In the genomic region with DNA sequence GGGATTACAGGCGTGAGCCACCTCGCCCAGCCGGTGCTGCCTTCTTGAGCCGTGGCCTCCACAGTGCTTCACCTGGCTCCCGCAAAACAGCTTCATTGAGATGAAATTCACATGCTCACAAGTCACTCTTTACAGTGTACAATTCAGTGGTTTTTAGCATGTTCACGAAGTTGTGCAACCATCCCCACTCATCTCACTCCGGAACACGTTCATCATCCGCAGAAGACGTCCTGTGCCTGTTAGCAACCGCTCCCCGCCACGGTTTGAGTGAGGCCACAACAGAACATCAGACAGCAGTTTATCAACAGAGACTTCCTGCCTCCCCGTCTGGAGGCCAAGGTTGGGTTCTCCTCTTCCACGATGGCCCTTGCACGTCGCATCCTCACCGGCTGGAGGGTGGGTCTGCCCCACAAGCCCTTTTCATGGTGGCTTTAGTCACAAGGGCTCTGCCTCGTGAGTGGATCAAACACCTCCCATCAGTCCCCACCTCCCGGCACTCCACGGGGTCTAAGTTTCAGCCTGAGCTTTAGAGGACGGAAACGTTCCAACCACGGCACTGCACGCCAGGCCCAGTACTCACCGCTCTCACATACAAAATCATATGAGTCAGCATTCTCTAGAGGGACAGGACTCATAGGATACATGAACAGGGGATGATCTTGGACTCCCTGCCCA, we compare ENCODE assay signal across 8 cellular contexts. TPM values are rescaled to one million over a fixed set of nuclear protein-coding genes. Genes with fewer than 3 reads are reported as not detected.
DNase-seq lines count a peak whose midpoint lies in the region; ATAC-seq and TF ChIP-seq lines count a peak whose summit lies in the region.

No MANE protein-coding gene starts in this region.

- DNase-seq in SIG-M5 treated with dmso at 0.1 percent for 504 hours (lab: John Stamatoyannopoulos, UW; ENCODE audit: unreplicated experiment) (peak; percentile 82), lung (ENCODE audit: low spot score) (peak; percentile 67), C1 segment of cervical spinal cord (lab: John Stamatoyannopoulos, UW) (no peak), trophoblast cell (no peak)
- DNase-seq in stimulated activated CD8-positive, alpha-beta memory T cell treated with anti-CD3 and anti-CD28 coated beads, Interleukin-2, amount 100 ng/mL, for 48 hours (ENCODE audit: low read depth in 2 of 2): peak; percentile 64 to 74

- no peak overlapping the region for H3K9ac ChIP-seq in trophoblast cell (ENCODE audit: low read length)

- no peak overlapping the region for H3K4ac ChIP-seq in trophoblast cell (ENCODE audit: low read depth, low read length)

- H3K36me3 ChIP-seq in lung (ENCODE audit: control insufficient read depth in 2 of 2, insufficient read depth in 2 of 2, low read length in 2 of 2): no peaks in the 10 kb centered on the region
- H3K36me3 ChIP-seq in trophoblast cell (ENCODE audit: control insufficient read depth in 1 of 2, insufficient read depth in 2 of 2, low read length in 2 of 2): no peaks in the 10 kb centered on the region

- no peak for TF ChIP-seq CTCF in lung (IDR thresholded peaks at IDR 0.05; ENCODE audit: control extremely low read depth, extremely low read depth)

- H3K79me2 ChIP-seq in trophoblast cell (ENCODE audit: control insufficient read depth, insufficient read depth, low read length, poor library complexity): no peaks in the 10 kb centered on the region

- no peaks in the 10 kb centered on the region for H3K79me1 ChIP-seq in trophoblast cell (ENCODE audit: low read length)

- no peak overlapping the region for H3K23ac ChIP-seq in trophoblast cell (ENCODE audit: low read length)

- no peak overlapping the region for H4K91ac ChIP-seq in trophoblast cell (ENCODE audit: low read depth, low read length)

- H2BK12ac ChIP-seq in trophoblast cell (ENCODE audit: low read length): no peak overlapping the region

- H2AK5ac ChIP-seq in trophoblast cell (ENCODE audit: low read length): no peak overlapping the region

- ATAC-seq in GM21717 (IDR thresholded peaks at IDR 0.05; ENCODE audit: unreplicated experiment): peak; percentile 35
- ATAC-seq in lung (ENCODE audit: insufficient read depth, low FRiP score): peak; percentile 32
- ATAC-seq in HG02840 (IDR thresholded peaks at IDR 0.05; ENCODE audit: low FRiP score, unreplicated experiment): no peak

- H3K4me3 Mint-ChIP-seq in activated naive CD8-positive, alpha-beta T cell: peak overlapping the region; percentile 84

- H3K9me3 Mint-ChIP-seq in activated naive CD8-positive, alpha-beta T cell (ENCODE audit: low read depth): no peaks in the 10 kb centered on the region

- no peak overlapping the region for H2BK120ac ChIP-seq in trophoblast cell (ENCODE audit: insufficient read depth, low read length, poor library complexity)

- H3K27ac ChIP-seq in lung (ENCODE audit: low read depth in 1 of 2, low read length in 1 of 2): peak overlapping the region in 1 of 2 donors; percentile 88
- H3K27ac ChIP-seq in trophoblast cell (ENCODE audit: low read depth, low read length): no peak overlapping the region

- H3K36me3 Mint-ChIP-seq in activated naive CD8-positive, alpha-beta T cell: no peaks in the 10 kb centered on the region

- H3K4me1 ChIP-seq in lung (ENCODE audit: control insufficient read depth in 2 of 2, insufficient read depth in 2 of 2, low read length in 2 of 2) (peaks cover 0 to 22% of the 10 kb centered on the region in 2 donors), trophoblast cell (ENCODE audit: control insufficient read depth in 1 of 2, insufficient read depth in 2 of 2, low read length in 2 of 2) (peaks cover 3 to 14% of the 10 kb centered on the region in 2 experiments)

- H3K4me2 ChIP-seq in trophoblast cell (ENCODE audit: low read length): no peak overlapping the region

- no peak overlapping the region for H2BK5ac ChIP-seq in trophoblast cell (ENCODE audit: low read depth, low read length, poor library complexity)

- no peak overlapping the region for H2AFZ ChIP-seq in trophoblast cell (ENCODE audit: insufficient read depth, low read length, poor library complexity)

- no peaks in the 10 kb centered on the region for H3K27me3 ChIP-seq in lung (ENCODE audit: control insufficient read depth, insufficient read depth)
- H3K27me3 ChIP-seq in trophoblast cell (ENCODE audit: insufficient read depth, low read length): no peaks in the 10 kb centered on the region

- H3K18ac ChIP-seq in trophoblast cell (ENCODE audit: low read length): no peak overlapping the region

- peak overlapping the region; percentile 97 for H3K27ac Mint-ChIP-seq in activated naive CD8-positive, alpha-beta T cell

- H4K8ac ChIP-seq in trophoblast cell (ENCODE audit: low read depth, low read length): no peak overlapping the region

- H3K9me3 ChIP-seq in lung (ENCODE audit: control insufficient read depth in 2 of 2, insufficient read depth in 1 of 2, low read length in 1 of 2): no peaks in the 10 kb centered on the region
- H3K9me3 ChIP-seq in trophoblast cell (ENCODE audit: insufficient read depth, low read depth, low read length): peaks cover 1% of the 10 kb centered on the region

- H3K14ac ChIP-seq in trophoblast cell (ENCODE audit: low read length): no peak overlapping the region

- 19 to 36% methylated on average over 26 of the region's 26 CpGs for WGBS in lung, 2 donors
- WGBS in trophoblast cell (ENCODE audit: extremely low coverage, insufficient coverage, insufficient read length): no CpG with 5 or more reads among the region's 26 CpGs

- H3K4me1 Mint-ChIP-seq in activated naive CD8-positive, alpha-beta T cell (ENCODE audit: low read depth): peaks cover 27% of the 10 kb centered on the region

- H4K12ac ChIP-seq in trophoblast cell (ENCODE audit: low read depth, low read length): no peak overlapping the region

- no peak overlapping the region for H3K4me3 ChIP-seq in lung
- H3K4me3 ChIP-seq in trophoblast cell (ENCODE audit: low read depth, low read length): no peak overlapping the region

- no peaks in the 10 kb centered on the region for H3K27me3 Mint-ChIP-seq in activated naive CD8-positive, alpha-beta T cell

RNA-seq across cellular contexts. Expression of a gene that starts 29.6 kb away (rescaled TPM):
- 100 to 1,000 TPM in 1 of 2 donors, 10 to 100 TPM in 1; 31.6 to 106 TPM for total RNA-seq in lung
- polyA plus RNA-seq in lung: 100 to 1,000 TPM in 1 of 2 donors, 10 to 100 TPM in 1; 21.0 to 105 TPM
- polyA plus RNA-seq in trophoblast cell (2013): 13.7 TPM in 2 replicates

RNA-seq across cellular contexts. Expression of a gene that starts 46.9 kb away (rescaled TPM):
- 100 to 1,000 TPM; 121 to 204 TPM for total RNA-seq in lung
- polyA plus RNA-seq in lung: 100 to 1,000 TPM; 126 to 150 TPM
- 76.4 and 79.7 TPM in 2 replicates for polyA plus RNA-seq in trophoblast cell (2013)

Comparison
In these comparisons a context has a peak if more than half of its experiments do, and no peak if none do; other contexts are left out.
1. DNase-seq: peak in SIG-M5 treated with dmso at 0.1 percent for 504 hours (single experiment), lung (single experiment) and stimulated activated CD8-positive, alpha-beta memory T cell treated with anti-CD3 and anti-CD28 coated beads, Interleukin-2, amount 100 ng/mL, for 48 hours (2 of 2); none in C1 segment of cervical spinal cord (0 of 14) and trophoblast cell (0 of 2).